ENCODE assay signal across 18 cellular contexts in the genomic region with DNA sequence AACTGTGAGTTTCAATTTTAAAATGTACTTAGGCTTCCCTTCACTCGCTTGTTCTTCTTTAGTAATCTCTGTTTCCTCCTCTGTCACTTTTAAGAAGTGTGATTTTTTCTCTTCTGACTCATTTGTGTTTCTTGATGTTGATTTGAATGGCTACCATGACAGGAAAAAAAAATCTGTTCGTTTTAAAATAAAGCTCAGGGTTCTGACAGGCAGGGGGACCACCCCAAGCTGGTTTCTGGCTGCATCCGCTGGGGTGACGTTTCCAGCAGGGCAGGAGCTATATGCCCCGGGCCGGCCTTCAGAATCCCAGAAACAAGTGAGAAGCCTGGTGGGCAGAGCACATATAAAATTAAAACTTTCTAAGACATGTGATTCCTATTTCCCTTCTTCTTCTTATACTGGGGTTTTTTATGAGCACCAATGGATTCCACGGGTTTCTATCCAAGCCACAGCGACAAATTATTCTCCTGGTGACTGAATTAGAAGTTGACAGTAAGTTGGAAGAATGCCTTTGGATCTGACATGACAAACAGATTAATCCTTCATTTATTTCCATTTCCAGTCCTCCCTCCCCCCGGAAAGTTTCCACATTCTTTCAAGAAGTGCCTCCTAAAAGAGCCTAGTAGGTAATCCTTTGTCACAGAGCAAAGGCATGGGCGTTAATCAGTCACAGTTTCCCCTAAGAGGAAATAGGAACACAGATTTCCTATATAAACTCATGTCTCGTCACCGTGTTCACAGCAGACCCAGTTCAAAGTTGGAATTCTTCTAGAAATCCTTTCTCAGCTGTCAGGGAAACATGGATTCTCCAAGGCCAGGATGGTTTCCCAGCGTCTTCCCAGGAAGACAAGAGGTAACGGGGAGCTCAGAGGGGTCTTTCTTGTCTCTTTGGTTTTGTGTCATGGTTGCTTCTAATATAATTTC.
DNase-seq lines count a peak whose midpoint lies in the region; ATAC-seq and TF ChIP-seq lines count a peak whose summit lies in the region.
"Had no signal": no experiment of that assay in that cellular context is flagged by ENCODE, and none has a peak within 500 bp of the region (broad histone marks: within the 10 kb centered on the region; RNA-seq: fewer than 3 reads in every experiment).

No MANE protein-coding gene starts in this region.

- H3K36me3 Mint-ChIP-seq in activated T-cell treated with anti-CD3 and anti-CD28 coated beads, Interleukin-2, amount 50 U/mL, for 24 hours (ENCODE audit: low read depth) = no peaks in the 10 kb centered on the region
- peaks cover 2 to 3% of the 10 kb centered on the region in 2 donors for H3K36me3 Mint-ChIP-seq in activated T-cell treated with anti-CD3 and anti-CD28 coated beads, Interleukin-2, amount 50 U/mL, for 72 hours (ENCODE audit: insufficient read depth in 2 of 2)
- H3K36me3 Mint-ChIP-seq in dendritic cell treated with granulocyte-macrophage colony-stimulating factor and Interleukin-4, amounts not matched to agents 40 ng/mL and 50 ng/mL, for 4 days (ENCODE audit: low read depth) = peaks cover 12% of the 10 kb centered on the region
- H3K36me3 Mint-ChIP-seq: naive thymus-derived CD4-positive, alpha-beta T cell had no signal

- H3K4me3 Mint-ChIP-seq in activated T-cell treated with anti-CD3 and anti-CD28 coated beads, Interleukin-2, amount 50 U/mL, for 24 hours = no peak overlapping the region
- H3K4me3 Mint-ChIP-seq in activated T-cell treated with anti-CD3 and anti-CD28 coated beads, Interleukin-2, amount 50 U/mL, for 72 hours = peak overlapping the region in 1 of 2 donors; percentile 73
- no peak overlapping the region for H3K4me3 Mint-ChIP-seq in dendritic cell treated with granulocyte-macrophage colony-stimulating factor and Interleukin-4, amounts not matched to agents 40 ng/mL and 50 ng/mL, for 4 days
- H3K4me3 Mint-ChIP-seq: naive thymus-derived CD4-positive, alpha-beta T cell; T-helper 2 cell treated with Interferon-gamma antibody and Interleukin-4, amounts not matched to agents 5 μg/mL and 100 μg/mL, for 36 hours had no signal

- intact Hi-C loops in dendritic cell treated with granulocyte-macrophage colony-stimulating factor and Interleukin-4, amounts not matched to agents 40 ng/mL and 50 ng/mL, for 4 days (cut with micrococcal nuclease) = no loop called here
- intact Hi-C loops in lower lobe of right lung (cut with DNase I) = no loop called here

- peak overlapping the region in 1 of 5 donors; percentile 31 for H3K9ac ChIP-seq in subcutaneous abdominal adipose tissue (ENCODE audit: low read length in 5 of 5)

- H3K27ac ChIP-seq in lower lobe of right lung = peak overlapping the region; percentile 32
- peak overlapping the region; percentile 80 for H3K27ac ChIP-seq in subcutaneous abdominal adipose tissue (ENCODE audit: low read depth, low read length)
- no peak overlapping the region for H3K27ac ChIP-seq in effector memory CD4-positive, alpha-beta T cell (ENCODE audit: insufficient read depth, low read length, poor library complexity, severe bottlenecking)

- H3K9me3 ChIP-seq in lower lobe of right lung (no peaks in the 10 kb centered on the region), subcutaneous abdominal adipose tissue (ENCODE audit: control insufficient read depth in 5 of 5, low read length in 5 of 5) (no peaks in the 10 kb centered on the region)
- no peaks in the 10 kb centered on the region for H3K9me3 ChIP-seq in effector memory CD4-positive, alpha-beta T cell (ENCODE audit: control insufficient read depth, low read length)

- ATAC-seq in activated T-cell treated with anti-CD3 and anti-CD28 coated beads, Interleukin-2, amount 50 U/mL, for 72 hours (replicated peaks in 1 of 2) = no peak
- ATAC-seq in lower lobe of right lung (no peak), GM18520 (IDR thresholded peaks at IDR 0.05; ENCODE audit: unreplicated experiment) (no peak)
- ATAC-seq: naive thymus-derived CD4-positive, alpha-beta T cell had no signal

- no peaks in the 10 kb centered on the region for H3K9me3 Mint-ChIP-seq in activated T-cell treated with anti-CD3 and anti-CD28 coated beads, Interleukin-2, amount 50 U/mL, for 24 hours
- no peaks in the 10 kb centered on the region for H3K9me3 Mint-ChIP-seq in activated T-cell treated with anti-CD3 and anti-CD28 coated beads, Interleukin-2, amount 50 U/mL, for 72 hours
- H3K9me3 Mint-ChIP-seq in dendritic cell treated with granulocyte-macrophage colony-stimulating factor and Interleukin-4, amounts not matched to agents 40 ng/mL and 50 ng/mL, for 4 days = no peaks in the 10 kb centered on the region
- H3K9me3 Mint-ChIP-seq: T-helper 2 cell treated with Interferon-gamma antibody and Interleukin-4, amounts not matched to agents 5 μg/mL and 100 μg/mL, for 36 hours had no signal

- no peak for TF ChIP-seq CTCF in lower lobe of right lung (IDR thresholded peaks at IDR 0.05)

- no peaks in the 10 kb centered on the region for H3K27me3 Mint-ChIP-seq in activated T-cell treated with anti-CD3 and anti-CD28 coated beads, Interleukin-2, amount 50 U/mL, for 24 hours
- H3K27me3 Mint-ChIP-seq in activated T-cell treated with anti-CD3 and anti-CD28 coated beads, Interleukin-2, amount 50 U/mL, for 72 hours (ENCODE audit: low read depth) = peaks cover 6% of the 10 kb centered on the region
- H3K27me3 Mint-ChIP-seq in dendritic cell treated with granulocyte-macrophage colony-stimulating factor and Interleukin-4, amounts not matched to agents 40 ng/mL and 50 ng/mL, for 4 days = no peaks in the 10 kb centered on the region

- no peak overlapping the region for H3K4me3 ChIP-seq in lower lobe of right lung
- H3K4me3 ChIP-seq in subcutaneous abdominal adipose tissue (ENCODE audit: low read depth in 1 of 5, low read length in 5 of 5) = no peak overlapping the region
- H3K4me3 ChIP-seq in effector memory CD4-positive, alpha-beta T cell (ENCODE audit: insufficient read depth, low read depth, low read length, poor library complexity, severe bottlenecking) = no peak overlapping the region
- H3K4me3 ChIP-seq: coronary artery had no signal

- no peak for DNase-seq in activated T-cell treated with anti-CD3 and anti-CD28 coated beads, Interleukin-2, amount 50 U/mL, for 24 hours
- DNase-seq in activated T-cell treated with anti-CD3 and anti-CD28 coated beads, Interleukin-2, amount 50 U/mL, for 72 hours = no peak
- DNase-seq in lower lobe of right lung (no peak), AML-193 (lab: John Stamatoyannopoulos, UW) (no peak)
- DNase-seq in effector memory CD4-positive, alpha-beta T cell = no peak
- DNase-seq: activated CD4-positive, alpha-beta T cell treated with anti-CD3 and anti-CD28 coated beads for 1 hour; activated T-cell treated with anti-CD3 and anti-CD28 coated beads, Interleukin-2, amount 50 U/mL, for 1 hour; amygdala; Kasumi-1; naive thymus-derived CD4-positive, alpha-beta T cell; NCI-H1694; SHP77 treated with DMSO at 0.1 percent for 48 hours; stimulated activated CD4-positive, alpha-beta T cell treated with anti-CD3 and anti-CD28 coated beads, Interleukin-1b, Interleukin-23, amount 100 ng/mL, for 48 hours had no signal

- H3K27me3 ChIP-seq in lower lobe of right lung (ENCODE audit: low read depth) (no peaks in the 10 kb centered on the region), subcutaneous abdominal adipose tissue (ENCODE audit: control insufficient read depth in 5 of 5, insufficient read depth in 4 of 5, low read length in 5 of 5) (peaks cover 0 to 5% (median 0%) of the 10 kb centered on the region in 5 donors)
- H3K27me3 ChIP-seq in effector memory CD4-positive, alpha-beta T cell (replicated peaks; ENCODE audit: control insufficient read depth, insufficient read depth, low read length, poor library complexity, severe bottlenecking) = no peaks in the 10 kb centered on the region

- peak overlapping the region; percentile 76 for H3K27ac Mint-ChIP-seq in activated T-cell treated with anti-CD3 and anti-CD28 coated beads, Interleukin-2, amount 50 U/mL, for 24 hours
- H3K27ac Mint-ChIP-seq in activated T-cell treated with anti-CD3 and anti-CD28 coated beads, Interleukin-2, amount 50 U/mL, for 72 hours = no peak overlapping the region
- peak overlapping the region; percentile 20 for H3K27ac Mint-ChIP-seq in dendritic cell treated with granulocyte-macrophage colony-stimulating factor and Interleukin-4, amounts not matched to agents 40 ng/mL and 50 ng/mL, for 4 days
- H3K27ac Mint-ChIP-seq: T-helper 2 cell treated with Interferon-gamma antibody and Interleukin-4, amounts not matched to agents 5 μg/mL and 100 μg/mL, for 36 hours had no signal

- H3K36me3 ChIP-seq in lower lobe of right lung = no peaks in the 10 kb centered on the region
- H3K36me3 ChIP-seq in subcutaneous abdominal adipose tissue (ENCODE audit: control insufficient read depth in 5 of 5, insufficient read depth in 5 of 5, low read length in 5 of 5) = no peaks in the 10 kb centered on the region
- no peaks in the 10 kb centered on the region for H3K36me3 ChIP-seq in effector memory CD4-positive, alpha-beta T cell (ENCODE audit: control insufficient read depth, insufficient read depth, low read length)

- H3K4me1 Mint-ChIP-seq in activated T-cell treated with anti-CD3 and anti-CD28 coated beads, Interleukin-2, amount 50 U/mL, for 24 hours (ENCODE audit: low read depth) = peaks cover 50% of the 10 kb centered on the region
- peaks cover 68% of the 10 kb centered on the region for H3K4me1 Mint-ChIP-seq in activated T-cell treated with anti-CD3 and anti-CD28 coated beads, Interleukin-2, amount 50 U/mL, for 72 hours (ENCODE audit: low read depth)
- peaks cover 65% of the 10 kb centered on the region for H3K4me1 Mint-ChIP-seq in dendritic cell treated with granulocyte-macrophage colony-stimulating factor and Interleukin-4, amounts not matched to agents 40 ng/mL and 50 ng/mL, for 4 days (ENCODE audit: low read depth)

- H3K4me1 ChIP-seq in lower lobe of right lung (peaks cover 42% of the 10 kb centered on the region), subcutaneous abdominal adipose tissue (ENCODE audit: control insufficient read depth in 5 of 5, insufficient read depth in 5 of 5, low read length in 5 of 5) (peaks cover 4 to 62% (median 26%) of the 10 kb centered on the region in 5 donors)
- H3K4me1 ChIP-seq in effector memory CD4-positive, alpha-beta T cell (ENCODE audit: control insufficient read depth, insufficient read depth, low read length, poor library complexity, severe bottlenecking) = peaks cover 6% of the 10 kb centered on the region
